Comparison of ENCODE assay signal across 1 cellular context in the genomic region with DNA sequence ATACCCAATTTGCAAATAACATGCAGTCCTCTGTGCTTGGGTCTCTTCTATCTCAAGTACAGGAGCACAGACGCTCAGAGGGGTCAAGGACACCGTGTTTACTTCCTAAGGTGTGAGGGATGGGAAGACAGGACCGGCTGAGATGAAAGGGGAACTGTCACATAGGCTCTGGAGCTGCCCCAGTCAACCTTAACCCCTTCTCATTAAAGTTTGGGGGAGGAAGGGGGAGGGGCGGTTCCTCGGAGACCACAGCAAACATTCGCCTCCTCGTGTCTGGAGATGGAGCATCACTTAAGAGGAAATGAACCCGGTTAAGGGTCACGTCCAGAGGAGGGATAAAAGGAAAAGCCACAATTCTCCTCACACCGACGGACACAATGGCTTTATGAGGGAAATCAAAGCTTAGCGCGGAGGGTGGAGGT.
TF ChIP-seq lines count a peak whose summit lies in the region.

No MANE protein-coding gene starts in this region.

TF ChIP-seq in WTC11, 78 proteins besides CTCF, POLR2A, EP300 and RAD21 (continued from another document):
- TF ChIP-seq, protein P1, sequence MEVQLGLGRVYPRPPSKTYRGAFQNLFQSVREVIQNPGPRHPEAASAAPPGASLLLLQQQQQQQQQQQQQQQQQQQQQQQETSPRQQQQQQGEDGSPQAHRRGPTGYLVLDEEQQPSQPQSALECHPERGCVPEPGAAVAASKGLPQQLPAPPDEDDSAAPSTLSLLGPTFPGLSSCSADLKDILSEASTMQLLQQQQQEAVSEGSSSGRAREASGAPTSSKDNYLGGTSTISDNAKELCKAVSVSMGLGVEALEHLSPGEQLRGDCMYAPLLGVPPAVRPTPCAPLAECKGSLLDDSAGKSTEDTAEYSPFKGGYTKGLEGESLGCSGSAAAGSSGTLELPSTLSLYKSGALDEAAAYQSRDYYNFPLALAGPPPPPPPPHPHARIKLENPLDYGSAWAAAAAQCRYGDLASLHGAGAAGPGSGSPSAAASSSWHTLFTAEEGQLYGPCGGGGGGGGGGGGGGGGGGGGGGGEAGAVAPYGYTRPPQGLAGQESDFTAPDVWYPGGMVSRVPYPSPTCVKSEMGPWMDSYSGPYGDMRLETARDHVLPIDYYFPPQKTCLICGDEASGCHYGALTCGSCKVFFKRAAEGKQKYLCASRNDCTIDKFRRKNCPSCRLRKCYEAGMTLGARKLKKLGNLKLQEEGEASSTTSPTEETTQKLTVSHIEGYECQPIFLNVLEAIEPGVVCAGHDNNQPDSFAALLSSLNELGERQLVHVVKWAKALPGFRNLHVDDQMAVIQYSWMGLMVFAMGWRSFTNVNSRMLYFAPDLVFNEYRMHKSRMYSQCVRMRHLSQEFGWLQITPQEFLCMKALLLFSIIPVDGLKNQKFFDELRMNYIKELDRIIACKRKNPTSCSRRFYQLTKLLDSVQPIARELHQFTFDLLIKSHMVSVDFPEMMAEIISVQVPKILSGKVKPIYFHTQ (CRISPR knock-in tag; IDR thresholded peaks at IDR 0.05), result no peak
- no peak for TF ChIP-seq ZNF396 (CRISPR knock-in tag; IDR thresholded peaks at IDR 0.05; ENCODE audit: borderline replicate concordance)
